ENCODE assay signal across 8 cellular contexts in the genomic region with DNA sequence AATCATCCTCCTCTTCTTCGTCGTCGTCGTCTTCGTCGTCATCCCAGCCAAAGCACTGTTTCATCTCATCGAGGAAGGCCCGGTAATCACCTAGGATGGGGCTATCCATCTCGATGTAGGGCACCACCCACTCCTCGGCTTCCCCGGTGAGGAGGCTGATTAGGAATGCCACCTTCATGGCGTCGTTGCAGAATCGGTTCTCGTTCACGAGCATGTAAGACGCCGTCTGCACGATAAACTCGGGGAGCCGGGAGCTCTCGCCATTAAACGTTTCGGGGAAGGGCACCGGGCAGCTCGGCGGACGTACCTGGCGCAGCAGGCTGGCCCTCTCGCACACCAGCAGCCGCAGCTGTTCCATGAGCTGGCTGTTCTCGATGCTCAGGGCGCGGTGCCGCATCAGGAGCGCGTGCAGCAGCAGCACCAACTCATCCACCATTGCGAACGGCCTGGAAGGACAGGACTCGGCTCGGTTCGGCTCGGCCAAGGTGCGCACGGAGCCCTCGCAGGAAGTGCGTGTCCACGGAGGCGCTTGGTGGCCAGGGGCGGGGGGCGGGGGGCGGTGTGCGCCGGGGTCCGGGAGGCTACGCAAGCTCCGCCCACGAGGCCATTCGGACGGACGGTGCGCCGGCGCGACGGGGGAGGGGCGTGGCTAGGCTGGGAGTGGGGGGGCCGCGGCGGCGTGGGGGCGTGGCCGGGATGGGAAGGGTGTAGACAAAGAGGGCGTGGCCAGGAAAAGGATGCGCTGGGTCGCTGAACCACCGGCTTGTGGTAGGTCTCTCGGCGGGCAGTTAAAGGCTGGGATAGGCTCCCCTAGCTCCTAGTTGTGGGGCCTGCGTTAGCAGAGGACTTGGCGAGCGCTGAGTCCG. TPM values are rescaled to one million over a fixed set of nuclear protein-coding genes. Genes with fewer than 3 reads are reported as not detected.
DNase-seq lines count a peak whose midpoint lies in the region; ATAC-seq and TF ChIP-seq lines count a peak whose summit lies in the region.

A gene (minus strand): TSS at position 544 of the 866 bp plus-strand sequence. CDS start 108 bp downstream, at position 436.

- DNase-seq in HEK293T (ENCODE audit: extremely low spot score) (peak; percentile 87), SJCRH30 (peak; percentile 82 to 84), glomerular endothelial cell (ENCODE audit: extremely low read depth, low read depth, low spot score) (no peak), omental fat pad (ENCODE audit: low spot score) (peak; percentile 42), stromal cell of bone marrow (ENCODE audit: low read depth) (peak; percentile 45), GM19238 (ENCODE audit: insufficient read length, low spot score) (no peak)
- peak; percentile 57 for DNase-seq in activated naive CD8-positive, alpha-beta T cell treated with anti-CD3 and anti-CD28 coated beads for 36 hours
- DNase-seq in NK-92 treated with Interleukin-12 subunit alpha and Interleukin-12 subunit beta, amount 100 ng/mL, for 24 hours (lab: John Stamatoyannopoulos, UW): no peak

- POLR2A ChIA-PET in HEK293T (lab: Yijun Ruan, JAX): interaction anchor here (1.0 kb wide), 1 partner anchor 9 kb away, joined by 3 read pairs; no protein-coding TSS in a partner anchor

- peak within 1 kb of the TSS; percentile 71 for H3K4me3 Mint-ChIP-seq in activated naive CD8-positive, alpha-beta T cell treated with anti-CD3 and anti-CD28 coated beads for 36 hours

- peak within 1 kb of the TSS; percentile 52 for H3K27ac ChIP-seq in SJCRH30

- no peaks in the 10 kb centered on the region for H3K27me3 ChIP-seq in SJCRH30

- no peaks in the 10 kb centered on the region for H3K9me3 Mint-ChIP-seq in activated naive CD8-positive, alpha-beta T cell treated with anti-CD3 and anti-CD28 coated beads for 36 hours

- no peaks in the 10 kb centered on the region for H3K36me3 Mint-ChIP-seq in activated naive CD8-positive, alpha-beta T cell treated with anti-CD3 and anti-CD28 coated beads for 36 hours

- no peaks in the 10 kb centered on the region for H3K9me3 ChIP-seq in SJCRH30 (replicated peaks)

- CTCF ChIA-PET in HEK293T (lab: Yijun Ruan, JAX): no interaction called here

- H3K4me1 ChIP-seq in SJCRH30: no peaks in the 10 kb centered on the region

- H3K36me3 ChIP-seq in SJCRH30: no peaks in the 10 kb centered on the region

- H3K4me3 ChIP-seq in SJCRH30: peak within 1 kb of the TSS; percentile 67

- no peak within 1 kb of the TSS for H3K27ac Mint-ChIP-seq in activated naive CD8-positive, alpha-beta T cell treated with anti-CD3 and anti-CD28 coated beads for 36 hours

- TF ChIP-seq CTCF in omental fat pad (IDR thresholded peaks at IDR 0.05): no peak

- peaks cover 13% of the 10 kb centered on the region for H3K27me3 Mint-ChIP-seq in activated naive CD8-positive, alpha-beta T cell treated with anti-CD3 and anti-CD28 coated beads for 36 hours

- peak; percentile 85 for ATAC-seq in omental fat pad (ENCODE audit: low FRiP score)

- no peaks in the 10 kb centered on the region for H3K4me1 Mint-ChIP-seq in activated naive CD8-positive, alpha-beta T cell treated with anti-CD3 and anti-CD28 coated beads for 36 hours

TF ChIP-seq in HEK293T, 16 proteins besides CTCF, POLR2A, EP300 and RAD21:
- TF ChIP-seq, protein P1, sequence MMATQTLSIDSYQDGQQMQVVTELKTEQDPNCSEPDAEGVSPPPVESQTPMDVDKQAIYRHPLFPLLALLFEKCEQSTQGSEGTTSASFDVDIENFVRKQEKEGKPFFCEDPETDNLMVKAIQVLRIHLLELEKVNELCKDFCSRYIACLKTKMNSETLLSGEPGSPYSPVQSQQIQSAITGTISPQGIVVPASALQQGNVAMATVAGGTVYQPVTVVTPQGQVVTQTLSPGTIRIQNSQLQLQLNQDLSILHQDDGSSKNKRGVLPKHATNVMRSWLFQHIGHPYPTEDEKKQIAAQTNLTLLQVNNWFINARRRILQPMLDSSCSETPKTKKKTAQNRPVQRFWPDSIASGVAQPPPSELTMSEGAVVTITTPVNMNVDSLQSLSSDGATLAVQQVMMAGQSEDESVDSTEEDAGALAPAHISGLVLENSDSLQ (IDR thresholded peaks at IDR 0.05): no peak
- TF ChIP-seq L3MBTL2 (conservative IDR thresholded peaks at IDR 0.05): peak; percentile 79

RNA-seq across cellular contexts. Expression of the gene that starts here (rescaled TPM):
- total RNA-seq in SJCRH30 (2014; rRNA removed; shearing (Covaris generic)): 13.7 and 15.7 TPM in 2 replicates
- 1 to 10 TPM; 1.8 to 1.9 TPM for total RNA-seq in activated naive CD8-positive, alpha-beta T cell treated with anti-CD3 and anti-CD28 coated beads for 36 hours
- 23.7 and 24.9 TPM in 2 replicates for total RNA-seq in glomerular endothelial cell
- 1 to 10 TPM; 5.2 to 9.8 (median 7.1) TPM for total RNA-seq in omental fat pad

Comparison
In these comparisons a context has a peak if more than half of its experiments do, and no peak if none do; other contexts are left out.
1. DNase-seq: peak in HEK293T (single experiment), SJCRH30 (2 of 2), activated naive CD8-positive, alpha-beta T cell treated with anti-CD3 and anti-CD28 coated beads for 36 hours (single experiment), omental fat pad (single experiment) and stromal cell of bone marrow (single experiment); none in glomerular endothelial cell (single experiment), GM19238 (single experiment) and NK-92 treated with Interleukin-12 subunit alpha and Interleukin-12 subunit beta, amount 100 ng/mL, for 24 hours (single experiment).